In the genomic region with DNA sequence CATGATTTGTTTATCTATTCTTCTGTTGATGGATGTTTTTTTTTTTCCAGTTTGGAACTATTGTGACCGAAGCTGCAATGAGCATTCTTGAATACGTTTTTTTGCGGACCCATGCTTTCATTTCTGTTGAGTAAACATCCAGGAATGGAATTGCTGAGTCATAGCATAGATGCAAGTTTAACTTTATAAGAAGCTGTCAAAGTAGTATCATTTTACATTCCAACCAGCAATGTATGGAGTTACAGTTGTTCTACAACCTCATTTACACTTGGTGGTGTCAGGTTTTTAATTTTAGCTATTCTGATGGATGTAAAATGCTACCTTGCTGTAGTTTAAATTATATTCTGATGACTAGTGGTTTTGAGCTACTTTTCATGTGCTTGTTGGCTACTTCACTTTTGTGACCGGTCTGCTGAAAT, we compare ENCODE assay signal across 9 cellular contexts. TPM values are rescaled to one million over a fixed set of nuclear protein-coding genes. Genes with fewer than 3 reads are reported as not detected.
DNase-seq lines count a peak whose midpoint lies in the region; ATAC-seq and TF ChIP-seq lines count a peak whose summit lies in the region.
"Had no signal": no experiment of that assay in that cellular context is flagged by ENCODE, and none has a peak within 500 bp of the region (broad histone marks: within the 10 kb centered on the region; RNA-seq: fewer than 3 reads in every experiment).

No MANE protein-coding gene starts in this region.

- TF ChIP-seq CTCF in HFF-Myc (IDR thresholded peaks at IDR 0.05; ENCODE audit: low read depth, low read length, missing control alignments) (no peak), SK-N-SH (IDR thresholded peaks at IDR 0.05) (no peak), fibroblast of pulmonary artery (IDR thresholded peaks at IDR 0.05; ENCODE audit: low read length, missing control alignments) (no peak)

- H3K27ac ChIP-seq in SK-N-SH (ENCODE audit: low read depth in 2 of 2, low read length in 1 of 2) (peak overlapping the region; percentile 64 to 84; a peak in 3 of 4 replicates), stomach smooth muscle (ENCODE audit: low read length) (no peak overlapping the region)

- H4K20me1 ChIP-seq in SK-N-SH (ENCODE audit: insufficient read depth) = peaks cover 3% of the 10 kb centered on the region

- no peak for ATAC-seq in HG02840 (IDR thresholded peaks at IDR 0.05; ENCODE audit: low FRiP score, unreplicated experiment)
- ATAC-seq: sciatic nerve had no signal

- POLR2A ChIA-PET in SK-N-SH (lab: Yijun Ruan, JAX) = no interaction called here

- H3K9me2 ChIP-seq in SK-N-SH = no peaks in the 10 kb centered on the region

- CTCF ChIA-PET in SK-N-SH (lab: Yijun Ruan, JAX) = no interaction called here

- no peak overlapping the region for H3K4me3 ChIP-seq in HFF-Myc (replicated peaks; ENCODE audit: low read depth, low read length)
- H3K4me3 ChIP-seq in SK-N-SH (ENCODE audit: low read depth in 2 of 2, low read length in 1 of 2) = peak overlapping the region; percentile 30; a peak in 3 of 4 replicates
- no peak overlapping the region for H3K4me3 ChIP-seq in fibroblast of pulmonary artery (replicated peaks; ENCODE audit: low read depth, low read length)
- H3K4me3 ChIP-seq in stomach smooth muscle (ENCODE audit: low read length in 2 of 2) = peak overlapping the region; percentile 33 to 52

- peaks cover 100% of the 10 kb centered on the region for H3K79me2 ChIP-seq in SK-N-SH (ENCODE audit: insufficient read depth)

- DNase-seq in HFF-Myc (ENCODE audit: extremely low read depth, low read depth) (peak; percentile 60), SK-N-SH (no peak), fibroblast of pulmonary artery (ENCODE audit: low read depth) (peak; percentile 84), superior temporal gyrus (ENCODE audit: extremely low spot score) (no peak), NCI-H1092 treated with DMSO at 0.1 percent for 48 hours (lab: John Stamatoyannopoulos, UW) (no peak)
- DNase-seq: stimulated activated naive CD4-positive, alpha-beta T cell treated with Interleukin-2 at 50 U/mL for 16 hours had no signal

- H3K9me3 ChIP-seq in SK-N-SH (no peaks in the 10 kb centered on the region), stomach smooth muscle (ENCODE audit: control insufficient read depth in 2 of 2, low read length in 2 of 2) (no peaks in the 10 kb centered on the region)

- WGBS in SK-N-SH (ENCODE audit: low lambda C conversion rate) = 11% methylated on average over 4 of the region's 4 CpGs

- H3K36me3 ChIP-seq in SK-N-SH (replicated peaks in 1 of 2; ENCODE audit: control insufficient read depth in 1 of 2, insufficient read depth in 2 of 2, low read length in 1 of 2) = peaks cover 0 to 39% of the 10 kb centered on the region in 2 experiments
- H3K36me3 ChIP-seq in stomach smooth muscle (ENCODE audit: control insufficient read depth in 2 of 2, insufficient read depth in 2 of 2, low read length in 2 of 2) = peaks cover 2 to 6% of the 10 kb centered on the region in 2 donors

- no peak for TF ChIP-seq RAD21 in SK-N-SH (IDR thresholded peaks at IDR 0.05; ENCODE audit: low read length)

- peak overlapping the region; percentile 58 for H3K4me2 ChIP-seq in SK-N-SH

- H3K4me1 ChIP-seq in SK-N-SH (ENCODE audit: control insufficient read depth in 1 of 2, insufficient read depth in 2 of 2, low read depth in 1 of 2, low read length in 1 of 2) (peaks cover 0 to 8% of the 10 kb centered on the region in 2 experiments; a peak in 1 of 4 replicates), stomach smooth muscle (ENCODE audit: control insufficient read depth, insufficient read depth, low read length) (no peaks in the 10 kb centered on the region)

- no peaks in the 10 kb centered on the region for H3K27me3 ChIP-seq in SK-N-SH (ENCODE audit: insufficient read depth)
- H3K27me3 ChIP-seq in stomach smooth muscle (ENCODE audit: control insufficient read depth in 1 of 2, insufficient read depth in 2 of 2, low read length in 2 of 2) = no peaks in the 10 kb centered on the region

- H3K9ac ChIP-seq in SK-N-SH (peak overlapping the region; percentile 38; the same call in 1 of the 2 replicates), stomach smooth muscle (ENCODE audit: low read length in 2 of 2) (no peak overlapping the region)

- peak in 1 of 2 experiments; percentile 37; a peak in 1 of 4 replicates for TF ChIP-seq EP300 in SK-N-SH (IDR thresholded peaks at IDR 0.05; ENCODE audit: borderline replicate concordance in 1 of 2, low read depth in 1 of 2, low read length in 1 of 2)

- H2AFZ ChIP-seq in SK-N-SH (ENCODE audit: low read depth) = peak overlapping the region; percentile 6; the same call in 1 of the 2 replicates

- peaks cover 20% of the 10 kb centered on the region for H3F3A ChIP-seq in SK-N-SH (replicated peaks; ENCODE audit: insufficient read depth)

TF ChIP-seq in SK-N-SH, 30 proteins besides CTCF, POLR2A, EP300 and RAD21 (continues in another document):
- TF ChIP-seq FOSL2 (IDR thresholded peaks at IDR 0.05; ENCODE audit: borderline replicate concordance, low read depth) = peak; percentile 81
- TF ChIP-seq YY1 (IDR thresholded peaks at IDR 0.05; ENCODE audit: low read depth) = no peak
- no peak for TF ChIP-seq EZH2phosphoT487 (IDR thresholded peaks at IDR 0.05; ENCODE audit: borderline replicate concordance, low read depth)
- TF ChIP-seq JUND (IDR thresholded peaks at IDR 0.05) = peak; percentile 70
- TF ChIP-seq RXRA (IDR thresholded peaks at IDR 0.05; ENCODE audit: borderline replicate concordance, low read depth) = no peak
- no peak for TF ChIP-seq CHD2 (IDR thresholded peaks at IDR 0.05; ENCODE audit: low read length, partially characterized antibody)
- no peak for TF ChIP-seq TEAD4 (IDR thresholded peaks at IDR 0.05; ENCODE audit: borderline replicate concordance, insufficient read depth)
- TF ChIP-seq NRF1 (IDR thresholded peaks at IDR 0.05; ENCODE audit: low read depth, low read length) = no peak
- TF ChIP-seq, protein P1, sequence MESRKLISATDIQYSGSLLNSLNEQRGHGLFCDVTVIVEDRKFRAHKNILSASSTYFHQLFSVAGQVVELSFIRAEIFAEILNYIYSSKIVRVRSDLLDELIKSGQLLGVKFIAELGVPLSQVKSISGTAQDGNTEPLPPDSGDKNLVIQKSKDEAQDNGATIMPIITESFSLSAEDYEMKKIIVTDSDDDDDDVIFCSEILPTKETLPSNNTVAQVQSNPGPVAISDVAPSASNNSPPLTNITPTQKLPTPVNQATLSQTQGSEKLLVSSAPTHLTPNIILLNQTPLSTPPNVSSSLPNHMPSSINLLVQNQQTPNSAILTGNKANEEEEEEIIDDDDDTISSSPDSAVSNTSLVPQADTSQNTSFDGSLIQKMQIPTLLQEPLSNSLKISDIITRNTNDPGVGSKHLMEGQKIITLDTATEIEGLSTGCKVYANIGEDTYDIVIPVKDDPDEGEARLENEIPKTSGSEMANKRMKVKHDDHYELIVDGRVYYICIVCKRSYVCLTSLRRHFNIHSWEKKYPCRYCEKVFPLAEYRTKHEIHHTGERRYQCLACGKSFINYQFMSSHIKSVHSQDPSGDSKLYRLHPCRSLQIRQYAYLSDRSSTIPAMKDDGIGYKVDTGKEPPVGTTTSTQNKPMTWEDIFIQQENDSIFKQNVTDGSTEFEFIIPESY (IDR thresholded peaks at IDR 0.05; ENCODE audit: borderline replicate concordance, low read depth) = no peak
- TF ChIP-seq SMC3 (IDR thresholded peaks at IDR 0.05; ENCODE audit: low read depth, low read length) = no peak
- TF ChIP-seq FOXM1 (IDR thresholded peaks at IDR 0.05; ENCODE audit: low read depth) = 0 out of 2 replicates have a peak, but pooled peaks have one; percentile 22
- TF ChIP-seq, protein P2, sequence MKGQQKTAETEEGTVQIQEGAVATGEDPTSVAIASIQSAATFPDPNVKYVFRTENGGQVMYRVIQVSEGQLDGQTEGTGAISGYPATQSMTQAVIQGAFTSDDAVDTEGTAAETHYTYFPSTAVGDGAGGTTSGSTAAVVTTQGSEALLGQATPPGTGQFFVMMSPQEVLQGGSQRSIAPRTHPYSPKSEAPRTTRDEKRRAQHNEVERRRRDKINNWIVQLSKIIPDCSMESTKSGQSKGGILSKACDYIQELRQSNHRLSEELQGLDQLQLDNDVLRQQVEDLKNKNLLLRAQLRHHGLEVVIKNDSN (IDR thresholded peaks at IDR 0.05; ENCODE audit: borderline replicate concordance, low read depth) = no peak
- TF ChIP-seq ELF1 (IDR thresholded peaks at IDR 0.05) = no peak
- TF ChIP-seq SIN3A (IDR thresholded peaks at IDR 0.05; ENCODE audit: borderline replicate concordance, low read depth, low read length) = no peak
- TF ChIP-seq MEF2A (IDR thresholded peaks at IDR 0.05; ENCODE audit: borderline replicate concordance, low read depth) = no peak
- TF ChIP-seq RCOR1 (IDR thresholded peaks at IDR 0.05; ENCODE audit: low read length) = no peak
- peak; percentile 53; the same call in 1 of the 2 replicates for TF ChIP-seq TCF12 (IDR thresholded peaks at IDR 0.05)
- TF ChIP-seq REST (IDR thresholded peaks at IDR 0.05; ENCODE audit: low read depth, low read length) = no peak

RNA-seq across cellular contexts. Expression of gene NPR3, which starts 49.0 kb away (rescaled TPM):
- polyA plus RNA-seq in SK-N-SH (2012; rRNA removed) = 35.8 and 49.7 TPM in 2 replicates
- polyA plus RNA-seq in SK-N-SH (2012; cell fraction: cytosol; rRNA removed) = 34.1 and 48.3 TPM in 2 replicates
- polyA plus RNA-seq in SK-N-SH (2012; cell fraction: nucleus; rRNA removed) = 28.9 and 53.2 TPM in 2 replicates

Comparison
In these comparisons a context has a peak if more than half of its experiments do, and no peak if none do; other contexts are left out.
1. DNase-seq: peak in HFF-Myc (single experiment) and fibroblast of pulmonary artery (single experiment); none in SK-N-SH (single experiment), superior temporal gyrus (single experiment) and NCI-H1092 treated with DMSO at 0.1 percent for 48 hours (single experiment).
2. H3K4me3 ChIP-seq: peak in SK-N-SH (2 of 2) and stomach smooth muscle (2 of 2); none in HFF-Myc (single experiment) and fibroblast of pulmonary artery (single experiment).